1 cellular context compared by ENCODE assay signal in the genomic region with DNA sequence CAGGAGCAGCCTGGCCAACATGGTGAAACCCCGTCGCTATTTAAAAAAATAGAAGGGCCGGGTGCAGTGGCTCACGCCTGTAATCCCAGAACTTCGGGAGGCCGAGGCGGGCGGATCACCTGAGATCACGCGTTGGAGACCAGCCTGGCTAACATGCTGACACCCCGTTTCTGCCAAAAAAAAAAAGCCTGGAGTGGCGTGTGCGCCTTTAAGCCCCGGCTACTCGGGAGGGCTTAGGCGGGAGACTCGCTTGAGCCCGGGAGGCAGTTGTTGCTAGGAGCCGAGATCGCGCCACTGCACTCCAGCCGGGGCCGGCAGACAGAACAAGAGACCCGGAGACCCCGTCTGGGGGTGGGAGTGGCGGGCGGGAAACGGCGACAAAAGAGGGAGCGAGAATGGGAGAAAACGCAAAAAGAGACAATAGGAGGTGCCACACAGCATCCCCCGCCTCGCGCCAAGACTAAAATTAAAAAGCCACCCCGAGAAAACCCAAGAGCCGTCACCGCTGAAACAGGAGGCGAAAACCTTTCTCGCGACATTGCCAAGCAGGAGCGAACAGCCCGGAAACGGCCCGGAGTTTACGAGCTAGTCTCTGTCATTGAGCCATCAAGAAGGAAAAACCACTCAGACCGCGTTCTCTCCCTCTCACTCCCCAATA.
TF ChIP-seq lines count a peak whose summit lies in the region.

No MANE protein-coding gene starts in this region.

TF ChIP-seq in GM12878, 131 proteins besides CTCF, POLR2A, EP300 and RAD21 (continued from another document):
- TF ChIP-seq, protein P1, sequence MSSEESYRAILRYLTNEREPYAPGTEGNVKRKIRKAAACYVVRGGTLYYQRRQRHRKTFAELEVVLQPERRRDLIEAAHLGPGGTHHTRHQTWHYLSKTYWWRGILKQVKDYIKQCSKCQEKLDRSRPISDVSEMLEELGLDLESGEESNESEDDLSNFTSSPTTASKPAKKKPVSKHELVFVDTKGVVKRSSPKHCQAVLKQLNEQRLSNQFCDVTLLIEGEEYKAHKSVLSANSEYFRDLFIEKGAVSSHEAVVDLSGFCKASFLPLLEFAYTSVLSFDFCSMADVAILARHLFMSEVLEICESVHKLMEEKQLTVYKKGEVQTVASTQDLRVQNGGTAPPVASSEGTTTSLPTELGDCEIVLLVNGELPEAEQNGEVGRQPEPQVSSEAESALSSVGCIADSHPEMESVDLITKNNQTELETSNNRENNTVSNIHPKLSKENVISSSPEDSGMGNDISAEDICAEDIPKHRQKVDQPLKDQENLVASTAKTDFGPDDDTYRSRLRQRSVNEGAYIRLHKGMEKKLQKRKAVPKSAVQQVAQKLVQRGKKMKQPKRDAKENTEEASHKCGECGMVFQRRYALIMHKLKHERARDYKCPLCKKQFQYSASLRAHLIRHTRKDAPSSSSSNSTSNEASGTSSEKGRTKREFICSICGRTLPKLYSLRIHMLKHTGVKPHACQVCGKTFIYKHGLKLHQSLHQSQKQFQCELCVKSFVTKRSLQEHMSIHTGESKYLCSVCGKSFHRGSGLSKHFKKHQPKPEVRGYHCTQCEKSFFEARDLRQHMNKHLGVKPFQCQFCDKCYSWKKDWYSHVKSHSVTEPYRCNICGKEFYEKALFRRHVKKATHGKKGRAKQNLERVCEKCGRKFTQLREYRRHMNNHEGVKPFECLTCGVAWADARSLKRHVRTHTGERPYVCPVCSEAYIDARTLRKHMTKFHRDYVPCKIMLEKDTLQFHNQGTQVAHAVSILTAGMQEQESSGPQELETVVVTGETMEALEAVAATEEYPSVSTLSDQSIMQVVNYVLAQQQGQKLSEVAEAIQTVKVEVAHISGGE (CRISPR knock-in tag; IDR thresholded peaks at IDR 0.05): peak; percentile 76
- TF ChIP-seq ZBTB4 (CRISPR knock-in tag; IDR thresholded peaks at IDR 0.05) (peak; percentile 99), IKZF2 (IDR thresholded peaks at IDR 0.05) (peak; percentile 77 to 81; a peak in 3 of 4 replicates), BACH1 (IDR thresholded peaks at IDR 0.05; ENCODE audit: borderline replicate concordance) (peak; percentile 100), TARDBP (IDR thresholded peaks at IDR 0.05; ENCODE audit: borderline replicate concordance) (peak; percentile 34; the same call in 1 of the 2 replicates), RELA (IDR thresholded peaks at IDR 0.05; ENCODE audit: borderline replicate concordance, partially characterized antibody) (peak; percentile 31), POLR2AphosphoS5 (IDR thresholded peaks at IDR 0.05; ENCODE audit: low read length) (peak; percentile 65)
